Comparison of ENCODE assay signal across 8 cellular contexts in genomic region chr22:38262051-38262795, GRCh38. TPM values are rescaled to one million over a fixed set of nuclear protein-coding genes. Genes with fewer than 3 reads are reported as not detected.
DNase-seq lines count a peak whose midpoint lies in the region; ATAC-seq and TF ChIP-seq lines count a peak whose summit lies in the region.

No MANE protein-coding gene starts in this region.

- no peak overlapping the region for H3K4me2 ChIP-seq in parathyroid adenoma (ENCODE audit: low read length)

- H3K27me3 ChIP-seq in Caco-2 (replicated peaks; ENCODE audit: control insufficient read depth, insufficient read depth, low read length) (no peaks in the 10 kb centered on the region), foreskin keratinocyte (no peaks in the 10 kb centered on the region), parathyroid adenoma (ENCODE audit: control insufficient read depth, insufficient read depth, low read length) (no peaks in the 10 kb centered on the region)

- no peaks in the 10 kb centered on the region for H3K27me3 Mint-ChIP-seq in Caco-2 (ENCODE audit: insufficient read depth, unreplicated experiment)
- H3K27me3 Mint-ChIP-seq in activated T-cell treated with anti-CD3 and anti-CD28 coated beads, Interleukin-2, amount 50 U/mL, for 4 hours (ENCODE audit: low read depth) = no peaks in the 10 kb centered on the region

- DNase-seq in Caco-2 = peak; percentile 49 to 54
- no peak for DNase-seq in LNCaP clone FGC (ENCODE audit: low read depth)
- peak; percentile 28 for DNase-seq in activated T-cell treated with anti-CD3 and anti-CD28 coated beads, Interleukin-2, amount 50 U/mL, for 4 hours
- DNase-seq in foreskin keratinocyte = peak in 1 of 2 donors; percentile 14
- no peak for DNase-seq in foreskin melanocyte

- H3K4me3 Mint-ChIP-seq in Caco-2 (ENCODE audit: unreplicated experiment) = no peak overlapping the region
- no peak overlapping the region for H3K4me3 Mint-ChIP-seq in activated T-cell treated with anti-CD3 and anti-CD28 coated beads, Interleukin-2, amount 50 U/mL, for 4 hours

- peak; percentile 43 to 63 for ATAC-seq in activated T-cell treated with anti-CD3 and anti-CD28 coated beads, Interleukin-2, amount 50 U/mL, for 4 hours
- ATAC-seq in foreskin keratinocyte (peak; percentile 50), GM21717 (IDR thresholded peaks at IDR 0.05; ENCODE audit: unreplicated experiment) (no peak), HG03175 (IDR thresholded peaks at IDR 0.05; ENCODE audit: unreplicated experiment) (no peak)

- peak overlapping the region; percentile 14 for H3K27ac Mint-ChIP-seq in Caco-2 (ENCODE audit: unreplicated experiment)

- no peak overlapping the region for H3K9ac ChIP-seq in parathyroid adenoma

- POLR2A ChIA-PET in Caco-2 (lab: Charles Lee) = no interaction called here

- intact Hi-C loops in Caco-2 (cut with micrococcal nuclease; ENCODE audit: unreplicated experiment) = no loop called here

- peaks cover 7% of the 10 kb centered on the region for H3K4me1 Mint-ChIP-seq in Caco-2 (ENCODE audit: low read depth, unreplicated experiment)
- H3K4me1 Mint-ChIP-seq in activated T-cell treated with anti-CD3 and anti-CD28 coated beads, Interleukin-2, amount 50 U/mL, for 4 hours (ENCODE audit: low read depth) = peaks cover 47% of the 10 kb centered on the region

- CTCF ChIA-PET in Caco-2 (lab: Charles Lee) = no interaction called here

- H2AFZ ChIP-seq in parathyroid adenoma = no peak overlapping the region

- H3K27ac ChIP-seq in foreskin keratinocyte = no peak overlapping the region
- H3K27ac ChIP-seq in parathyroid adenoma = peak overlapping the region; percentile 11

- H3K9me3 Mint-ChIP-seq in Caco-2 (ENCODE audit: unreplicated experiment) = no peaks in the 10 kb centered on the region
- H3K9me3 Mint-ChIP-seq in activated T-cell treated with anti-CD3 and anti-CD28 coated beads, Interleukin-2, amount 50 U/mL, for 4 hours = no peaks in the 10 kb centered on the region

- H3K36me3 ChIP-seq in Caco-2 (ENCODE audit: control insufficient read depth, insufficient read depth, low read length) = no peaks in the 10 kb centered on the region
- H3K36me3 ChIP-seq in parathyroid adenoma (ENCODE audit: control insufficient read depth, insufficient read depth, low read length) = no peaks in the 10 kb centered on the region

- peaks cover 5% of the 10 kb centered on the region for H3K36me3 Mint-ChIP-seq in Caco-2 (ENCODE audit: insufficient read depth, unreplicated experiment)
- H3K36me3 Mint-ChIP-seq in activated T-cell treated with anti-CD3 and anti-CD28 coated beads, Interleukin-2, amount 50 U/mL, for 4 hours (ENCODE audit: insufficient read depth) = peaks cover 3% of the 10 kb centered on the region

- H3K79me2 ChIP-seq in parathyroid adenoma = peaks cover 9% of the 10 kb centered on the region

- H3K4me3 ChIP-seq in Caco-2 (ENCODE audit: low read depth, low read length) = no peak overlapping the region
- no peak overlapping the region for H3K4me3 ChIP-seq in LNCaP clone FGC (ENCODE audit: low read depth, low read length)
- no peak overlapping the region for H3K4me3 ChIP-seq in parathyroid adenoma (ENCODE audit: low read depth, low read length)

- BruUV-seq in Caco-2 (replicated peaks; lab: Mats Ljungman, UMichigan) = no TSS peak

- TF ChIP-seq CTCF in Caco-2 (IDR thresholded peaks at IDR 0.05; ENCODE audit: insufficient read depth in 1 of 2, low read depth in 1 of 2, low read length in 1 of 2, severe bottlenecking in 1 of 2, unreplicated experiment in 1 of 2) (peak; percentile 37 to 57), LNCaP clone FGC (IDR thresholded peaks at IDR 0.05; ENCODE audit: control insufficient read depth, extremely low read depth, insufficient read depth) (0 out of 2 replicates have a peak, but pooled peaks have one; percentile 12), foreskin keratinocyte (conservative IDR thresholded peaks at IDR 0.05) (peak; percentile 78), parathyroid adenoma (IDR thresholded peaks at IDR 0.05) (peak; percentile 40)

- H3K4me1 ChIP-seq in Caco-2 (no peaks in the 10 kb centered on the region; the same call in 1 of the 2 replicates), foreskin keratinocyte (no peaks in the 10 kb centered on the region), parathyroid adenoma (no peaks in the 10 kb centered on the region)

- no peaks in the 10 kb centered on the region for H3K9me3 ChIP-seq in Caco-2
- no peaks in the 10 kb centered on the region for H3K9me3 ChIP-seq in parathyroid adenoma (ENCODE audit: control insufficient read depth, low read length)

RNA-seq across cellular contexts. Expression of gene TMEM184B, which starts 10.6 kb away (rescaled TPM):
- total RNA-seq in Caco-2 (2022) = 52.4 and 53.3 TPM in 2 replicates
- total RNA-seq in activated T-cell treated with anti-CD3 and anti-CD28 coated beads, Interleukin-2, amount 50 U/mL, for 4 hours = 10 to 100 TPM; 26.5 to 33.5 (median 27.8) TPM
- total RNA-seq in foreskin keratinocyte = 54.0 and 55.7 TPM in 2 replicates
- polyA plus RNA-seq in foreskin keratinocyte = 37.1 and 43.9 TPM in 2 replicates

RNA-seq across cellular contexts. Expression of gene CSNK1E, which starts 55.0 kb away (rescaled TPM):
- total RNA-seq in Caco-2 (2022) (129 and 139 TPM in 2 replicates), foreskin keratinocyte (194 and 204 TPM in 2 replicates)
- 10 to 100 TPM; 86.9 to 94.6 (median 91.7) TPM for total RNA-seq in activated T-cell treated with anti-CD3 and anti-CD28 coated beads, Interleukin-2, amount 50 U/mL, for 4 hours
- polyA plus RNA-seq in foreskin keratinocyte = 134 and 153 TPM in 2 replicates

Comparison
In these comparisons a context has a peak if more than half of its experiments do, and no peak if none do; other contexts are left out.
1. DNase-seq: peak in Caco-2 (2 of 2) and activated T-cell treated with anti-CD3 and anti-CD28 coated beads, Interleukin-2, amount 50 U/mL, for 4 hours (single experiment); none in LNCaP clone FGC (single experiment) and foreskin melanocyte (single experiment).
2. CTCF ChIP-seq: peak in every context shown above with its lines; median percentile 78 in foreskin keratinocyte; 47 in Caco-2; 40 in parathyroid adenoma; 12 in LNCaP clone FGC.
3. ATAC-seq: peak in activated T-cell treated with anti-CD3 and anti-CD28 coated beads, Interleukin-2, amount 50 U/mL, for 4 hours (2 of 2) and foreskin keratinocyte (single experiment); none in GM21717 (single experiment) and HG03175 (single experiment).